Comparison of ENCODE assay signal across 28 cellular contexts in genomic region chr2:216450784-216451183, GRCh38. TPM values are rescaled to one million over a fixed set of nuclear protein-coding genes. Genes with fewer than 3 reads are reported as not detected.
DNase-seq lines count a peak whose midpoint lies in the region; ATAC-seq, FAIRE-seq and TF ChIP-seq lines count a peak whose summit lies in the region.
"Had no signal": no experiment of that assay in that cellular context is flagged by ENCODE, and none has a peak within 500 bp of the region (broad histone marks: within the 10 kb centered on the region; RNA-seq: fewer than 3 reads in every experiment).

No MANE protein-coding gene starts in this region.

- no peak for TF ChIP-seq CTCF in left ventricle myocardium inferior (IDR thresholded peaks at IDR 0.05; ENCODE audit: borderline replicate concordance)

- H3K4me1 ChIP-seq in left ventricle myocardium inferior (peaks cover 33% of the 10 kb centered on the region), right cardiac atrium (ENCODE audit: control insufficient read depth, insufficient read depth, low read length) (no peaks in the 10 kb centered on the region)
- H3K4me1 ChIP-seq: BE2C, BLaER1 had no signal

- DNase-seq in Right ventricle myocardium inferior (ENCODE audit: missing footprints): no peak
- DNase-seq in cardiac septum (ENCODE audit: low spot score): no peak
- no peak for DNase-seq in GM19239 (ENCODE audit: insufficient read length, low spot score)
- peak; percentile 22 for DNase-seq in left ventricle myocardium inferior
- peak; percentile 23 to 61 (median 42) for DNase-seq in right cardiac atrium
- no peak for DNase-seq in epidermal melanocyte (ENCODE audit: insufficient read length, low spot score)
- no peak for DNase-seq in NCI-H2227 (lab: John Stamatoyannopoulos, UW; ENCODE audit: unreplicated experiment)
- no peak for DNase-seq in HCEC 1CT
- DNase-seq: ACHN; BE2C; C1 segment of cervical spinal cord; CD4-positive, alpha-beta memory T cell; CD4-positive, CD25-positive, alpha-beta regulatory T cell; CD8-positive, alpha-beta memory T cell; COR-L47; DMS 273 treated with DMSO at 0.1 percent for 48 hours; DMS153; DMS53; DMS79; DND-41; EL; GDM1 had no signal

- peaks cover 92% of the 10 kb centered on the region for H3K36me3 ChIP-seq in left ventricle myocardium inferior

- no peak overlapping the region for H3K4me3 ChIP-seq in left ventricle myocardium inferior
- no peak overlapping the region for H3K4me3 ChIP-seq in right cardiac atrium (ENCODE audit: low read length)
- H3K4me3 ChIP-seq: BLaER1, GM12878 had no signal

- FAIRE-seq in GM19239 (lab: Jason Lieb, UNC): peak; percentile 14
- FAIRE-seq: A204.1, GM12878, GM12892, GM18507 had no signal

- ATAC-seq in Right ventricle myocardium inferior: peak; percentile 34
- peak; percentile 70 to 73 for ATAC-seq in right cardiac atrium
- ATAC-seq: GM12878 had no signal

- peaks cover 8% of the 10 kb centered on the region for H3K9me3 ChIP-seq in left ventricle myocardium inferior (replicated peaks)
- no peaks in the 10 kb centered on the region for H3K9me3 ChIP-seq in right cardiac atrium (ENCODE audit: control insufficient read depth, low read length)
- H3K9me3 ChIP-seq: BE2C had no signal

- H3K27me3 ChIP-seq in left ventricle myocardium inferior (ENCODE audit: low read depth) (no peaks in the 10 kb centered on the region), right cardiac atrium (ENCODE audit: control insufficient read depth, insufficient read depth) (no peaks in the 10 kb centered on the region)
- H3K27me3 ChIP-seq: BE2C, BLaER1 had no signal

- WGBS in right cardiac atrium: 73% methylated on average over 7 of the region's 7 CpGs

- intact Hi-C loops in Right ventricle myocardium inferior (cut with DNase I) (no loop called here), cardiac septum (cut with DNase I) (no loop called here), left ventricle myocardium inferior (cut with micrococcal nuclease) (no loop called here), right cardiac atrium (cut with DNase I) (no loop called here)

- peak overlapping the region; percentile 52 for H3K27ac ChIP-seq in left ventricle myocardium inferior (replicated peaks)
- no peak overlapping the region for H3K27ac ChIP-seq in right cardiac atrium (ENCODE audit: low read length)
- H3K27ac ChIP-seq: 22Rv1, BLaER1 had no signal

RNA-seq across cellular contexts. Expression of gene SMARCAL1, which starts 38.5 kb away (rescaled TPM):
- total RNA-seq in Right ventricle myocardium inferior: 10.5 TPM
- 13.2 TPM for total RNA-seq in cardiac septum
- 7.5 TPM for total RNA-seq in left ventricle myocardium inferior
- 10 to 100 TPM in 3 of 4 donors, 1 to 10 TPM in 1; 9.3 to 16.1 (median 14.5) TPM for total RNA-seq in right cardiac atrium
- 10.2 TPM for polyA plus RNA-seq in right cardiac atrium

RNA-seq across cellular contexts. Expression of gene RPL37A, which starts 47.9 kb away (rescaled TPM):
- total RNA-seq in Right ventricle myocardium inferior (2,083 TPM), cardiac septum (1,531 TPM), left ventricle myocardium inferior (1,816 TPM), right cardiac atrium (1,000 to 10,000 TPM; 1,836 to 2,258 (median 1,899) TPM)
- polyA plus RNA-seq in right cardiac atrium: 3,516 TPM

Comparison
In these comparisons a context has a peak if more than half of its experiments do, and no peak if none do; other contexts are left out.
1. DNase-seq: peak in left ventricle myocardium inferior (single experiment) and right cardiac atrium (3 of 3); none in Right ventricle myocardium inferior (single experiment), cardiac septum (single experiment), GM19239 (single experiment), epidermal melanocyte (single experiment), NCI-H2227 (single experiment) and HCEC 1CT (single experiment).